ENCODE assay signal across 8 cellular contexts in genomic region chrX:41922125-41922521, GRCh38. TPM values are rescaled to one million over a fixed set of nuclear protein-coding genes. Genes with fewer than 3 reads are reported as not detected.
DNase-seq lines count a peak whose midpoint lies in the region; ATAC-seq and FAIRE-seq lines count a peak whose summit lies in the region.

No MANE protein-coding gene starts in this region.

- H3K4me1 ChIP-seq in iPS DF 6.9 (ENCODE audit: control insufficient read depth, insufficient read depth, low read length) (no peaks in the 10 kb centered on the region), small intestine (ENCODE audit: control insufficient read depth in 2 of 2, insufficient read depth in 1 of 2, low read depth in 1 of 2, low read length in 1 of 2) (no peaks in the 10 kb centered on the region)

- no peak overlapping the region for H3K27ac ChIP-seq in iPS DF 6.9 (ENCODE audit: low read length)
- peak overlapping the region; percentile 39 to 88 for H3K27ac ChIP-seq in small intestine (ENCODE audit: low read depth in 1 of 2, low read length in 1 of 2)

- no peaks in the 10 kb centered on the region for H3K9me3 Mint-ChIP-seq in activated naive CD4-positive, alpha-beta T cell treated with anti-CD3 and anti-CD28 coated beads, Interleukin-2, amount 10 ng/mL, durations not matched to agents 7 days and 5 days

- no peaks in the 10 kb centered on the region for H3K27me3 Mint-ChIP-seq in activated naive CD4-positive, alpha-beta T cell treated with anti-CD3 and anti-CD28 coated beads, Interleukin-2, amount 10 ng/mL, durations not matched to agents 7 days and 5 days

- WGBS in iPS DF 6.9 (ENCODE audit: insufficient coverage, insufficient read length): no CpG with 5 or more reads among the region's 12 CpGs
- 0 to 31% (median 13%) methylated on average over 12 of the region's 12 CpGs for whole genome bisulfite sequencing in small intestine, 3 donors

- no peak for FAIRE-seq in small intestine (lab: Jason Lieb, UNC)

- H3K4me3 ChIP-seq in iPS DF 6.9 (ENCODE audit: low read length) (peak overlapping the region; percentile 74; the same call in 1 of the 2 replicates), small intestine (ENCODE audit: low read depth in 1 of 2, low read length in 2 of 2) (peak overlapping the region; percentile 65 to 66)

- CTCF ChIA-PET in activated naive CD4-positive, alpha-beta T cell treated with anti-CD3 and anti-CD28 coated beads, Interleukin-2, amount 10 ng/mL, durations not matched to agents 7 days and 5 days (lab: Charles Lee): no interaction called here

- no peaks in the 10 kb centered on the region for H3K36me3 Mint-ChIP-seq in activated naive CD4-positive, alpha-beta T cell treated with anti-CD3 and anti-CD28 coated beads, Interleukin-2, amount 10 ng/mL, durations not matched to agents 7 days and 5 days

- peak overlapping the region; percentile 94 for H3K4me3 Mint-ChIP-seq in activated naive CD4-positive, alpha-beta T cell treated with anti-CD3 and anti-CD28 coated beads, Interleukin-2, amount 10 ng/mL, durations not matched to agents 7 days and 5 days

- H3K27ac Mint-ChIP-seq in activated naive CD4-positive, alpha-beta T cell treated with anti-CD3 and anti-CD28 coated beads, Interleukin-2, amount 10 ng/mL, durations not matched to agents 7 days and 5 days: peak overlapping the region; percentile 92

- H3K27me3 ChIP-seq in iPS DF 6.9 (ENCODE audit: control insufficient read depth, insufficient read depth, low read length) (no peaks in the 10 kb centered on the region), small intestine (ENCODE audit: control insufficient read depth in 2 of 2, insufficient read depth in 2 of 2, low read length in 2 of 2) (no peaks in the 10 kb centered on the region)

- H3K36me3 ChIP-seq in iPS DF 6.9 (ENCODE audit: control insufficient read depth, insufficient read depth, low read length): no peaks in the 10 kb centered on the region
- H3K36me3 ChIP-seq in small intestine (ENCODE audit: control insufficient read depth in 2 of 2, insufficient read depth in 2 of 2, low read length in 2 of 2): no peaks in the 10 kb centered on the region

- ATAC-seq in GM21528 (IDR thresholded peaks at IDR 0.05; ENCODE audit: low FRiP score, unreplicated experiment): no peak

- peaks cover 39% of the 10 kb centered on the region for H3K4me1 Mint-ChIP-seq in activated naive CD4-positive, alpha-beta T cell treated with anti-CD3 and anti-CD28 coated beads, Interleukin-2, amount 10 ng/mL, durations not matched to agents 7 days and 5 days

- no peaks in the 10 kb centered on the region for H3K9me3 ChIP-seq in iPS DF 6.9 (ENCODE audit: control insufficient read depth, insufficient read depth, low read length)
- no peaks in the 10 kb centered on the region for H3K9me3 ChIP-seq in small intestine (ENCODE audit: control insufficient read depth, low read depth)

- DNase-seq in NCI-H2227 (lab: John Stamatoyannopoulos, UW; ENCODE audit: unreplicated experiment): peak; percentile 23
- DNase-seq in NCI-H2227 treated with DMSO at 0.1 percent for 48 hours (lab: John Stamatoyannopoulos, UW): no peak
- peak; percentile 0 for DNase-seq in NCI-H2171 (lab: John Stamatoyannopoulos, UW)
- DNase-seq in activated naive CD4-positive, alpha-beta T cell treated with anti-CD3 and anti-CD28 coated beads, Interleukin-2, amount 10 ng/mL, durations not matched to agents 7 days and 5 days: peak; percentile 50
- no peak for DNase-seq in iPS DF 6.9 (ENCODE audit: low read depth, low spot score)
- DNase-seq in small intestine: peak; percentile 30
- no peak for DNase-seq in NCI-H1930 (lab: John Stamatoyannopoulos, UW)

RNA-seq across cellular contexts. Expression of gene CASK, which starts 1.2 kb away (rescaled TPM):
- 10 to 100 TPM; 16.5 to 30.8 (median 19.5) TPM for polyA plus RNA-seq in small intestine

Comparison
In these comparisons a context has a peak if more than half of its experiments do, and no peak if none do; other contexts are left out.
1. DNase-seq: peak in NCI-H2227 (single experiment), NCI-H2171 (single experiment), activated naive CD4-positive, alpha-beta T cell treated with anti-CD3 and anti-CD28 coated beads, Interleukin-2, amount 10 ng/mL, durations not matched to agents 7 days and 5 days (single experiment) and small intestine (single experiment); none in NCI-H2227 treated with DMSO at 0.1 percent for 48 hours (single experiment), iPS DF 6.9 (single experiment) and NCI-H1930 (0 of 2).